ENCODE assay signal across 28 cellular contexts in genomic region chr20:51137461-51137860, GRCh38.
"Had no signal": no experiment of that assay in that cellular context is flagged by ENCODE, and none has a peak within 500 bp of the region (broad histone marks: within the 10 kb centered on the region; RNA-seq: fewer than 3 reads in every experiment).

No MANE protein-coding gene starts in this region.

- DNase-seq: activated B cell treated with CpG ODN at 0.5 μM for 24 hours; activated CD4-positive, alpha-beta memory T cell treated with anti-CD3 and anti-CD28 coated beads for 36 hours; activated CD4-positive, alpha-beta T cell treated with anti-CD3 and anti-CD28 coated beads for 4 hours; activated CD4-positive, alpha-beta T cell treated with anti-CD3 and anti-CD28 coated beads, Interleukin-2, amount 10 ng/mL, durations not matched to agents 24 days and 14 days; activated CD4-positive, alpha-beta T cell treated with anti-CD3 and anti-CD28 coated beads, Interleukin-2, amount 50 U/mL, for 1 hour; activated CD4-positive, alpha-beta T cell treated with anti-CD3 and anti-CD28 coated beads, Interleukin-2, amount 50 U/mL, for 4 hours; activated CD4-positive, CD25-positive, alpha-beta regulatory T cell treated with anti-CD3 and anti-CD28 coated beads, Interleukin-2, amount 50 U/mL, for 72 hours; activated CD8-positive, alpha-beta memory T cell treated with anti-CD3 and anti-CD28 coated beads, Interleukin-2, amount 50 U/mL, for 4 hours; activated CD8-positive, alpha-beta T cell treated with anti-CD3 and anti-CD28 coated beads for 36 hours; activated effector memory CD4-positive, alpha-beta T cell treated with anti-CD3 and anti-CD28 coated beads, Interleukin-2, amount 50 U/mL, for 16 hours; activated gamma-delta T cell treated with Interleukin-2 at 50 U/mL for 16 hours; activated naive CD4-positive, alpha-beta T cell; activated naive CD4-positive, alpha-beta T cell treated with anti-CD3 and anti-CD28 coated beads for 36 hours; activated naive CD8-positive, alpha-beta T cell treated with anti-CD3 and anti-CD28 coated beads, Interleukin-2, amount 10 ng/mL, durations not matched to agents 7 days and 5 days; activated naive CD8-positive, alpha-beta T cell treated with anti-CD3 and anti-CD28 coated beads, Interleukin-2, amount 50 U/mL, for 24 hours; activated T-cell treated with anti-CD3 and anti-CD28 coated beads for 4 hours; activated T-cell treated with anti-CD3 and anti-CD28 coated beads, Interleukin-2, amount 50 U/mL, for 1 hour; activated T-cell treated with anti-CD3 and anti-CD28 coated beads, Interleukin-2, amount 50 U/mL, for 4 hours; activated T-cell treated with anti-CD3 and anti-CD28 coated beads, Interleukin-2, amount 50 U/mL, for 72 hours; amygdala; anterior cingulate cortex; caudate nucleus; cerebellar nuclear complex; T-cell; T-helper 17 cell had no signal

- H3K36me3 ChIP-seq: ascending aorta, cardiac muscle cell had no signal

- H3K4me1 ChIP-seq: ascending aorta had no signal

- ATAC-seq: activated CD8-positive, alpha-beta T cell treated with anti-CD3 and anti-CD28 coated beads for 36 hours; activated naive CD8-positive, alpha-beta T cell treated with anti-CD3 and anti-CD28 coated beads, Interleukin-2, amount 50 U/mL, for 24 hours; activated T-cell treated with anti-CD3 and anti-CD28 coated beads, Interleukin-2, amount 50 U/mL, for 4 hours; activated T-cell treated with anti-CD3 and anti-CD28 coated beads, Interleukin-2, amount 50 U/mL, for 72 hours; activated T-helper 17 cell treated with anti-CD3 and anti-CD28 coated beads, Interleukin-2, amount 50 U/mL, for 72 hours; T-cell; T-helper 17 cell had no signal

- H3K9me3 ChIP-seq: ascending aorta had no signal

- H3K4me3 ChIP-seq: ascending aorta, cardiac muscle cell had no signal

- H3K27me3 ChIP-seq: ascending aorta, cardiac muscle cell had no signal

- H3K27ac ChIP-seq: ascending aorta, cardiac muscle cell had no signal
